26 cellular contexts compared by ENCODE assay signal in the genomic region with DNA sequence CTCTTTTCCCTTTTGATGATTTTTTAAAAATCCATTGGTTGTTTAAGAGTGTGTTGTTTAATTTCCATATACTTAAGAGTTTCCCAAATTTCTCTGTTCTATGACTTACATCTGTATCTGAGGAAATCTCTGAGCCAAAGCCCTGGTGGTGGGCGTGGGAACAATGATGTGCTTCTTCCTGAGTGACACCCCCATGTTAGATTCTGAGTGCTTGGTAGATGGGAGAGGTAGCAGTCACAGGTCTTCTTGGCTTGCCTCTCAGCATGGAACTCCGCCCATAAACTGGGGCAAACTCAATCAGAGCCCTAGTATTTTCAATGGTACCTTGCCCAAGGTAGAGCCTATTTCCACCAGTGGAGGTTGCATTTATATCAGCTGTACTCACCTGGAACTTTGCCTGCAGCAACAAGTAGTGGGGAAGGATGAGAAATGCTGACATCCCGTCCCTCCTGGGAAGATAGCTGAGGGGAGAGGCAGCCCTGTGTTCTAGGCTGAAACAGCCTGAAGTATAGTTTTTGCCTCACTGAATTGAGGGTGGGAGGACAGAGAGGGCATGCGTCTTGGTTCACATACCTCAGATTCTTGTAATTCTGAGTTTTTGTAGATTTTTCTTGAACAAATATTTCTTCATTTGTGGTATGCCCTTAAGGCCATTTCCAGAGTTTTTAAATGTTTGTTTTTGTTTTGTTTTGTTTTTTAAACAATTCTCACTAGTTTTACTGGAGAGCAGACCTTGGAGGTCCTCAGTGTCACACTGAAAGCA. TPM values are rescaled to one million over a fixed set of nuclear protein-coding genes. Genes with fewer than 3 reads are reported as not detected.
A peak's percentile ranks its signal among the peaks of the same experiment; 100 is the strongest.
DNase-seq lines count a peak whose midpoint lies in the region; ATAC-seq, FAIRE-seq and TF ChIP-seq lines count a peak whose summit lies in the region.
"Had no signal": no experiment of that assay in that cellular context is flagged by ENCODE, and none has a peak within 500 bp of the region (broad histone marks: within the 10 kb centered on the region; RNA-seq: fewer than 3 reads in every experiment).

No MANE protein-coding gene starts in this region.

- peaks cover 10% of the 10 kb centered on the region for H3K27me3 Mint-ChIP-seq in astrocyte (ENCODE audit: low read depth, unreplicated experiment)
- H3K27me3 Mint-ChIP-seq: activated CD8-positive, alpha-beta T cell treated with anti-CD3 and anti-CD28 coated beads for 36 hours had no signal

- H3K4me3 ChIP-seq in mammary epithelial cell (replicated peaks in 1 of 3; ENCODE audit: insufficient read depth in 1 of 3, low read depth in 2 of 3, low read length in 3 of 3) (no peak overlapping the region), breast epithelium (no peak overlapping the region), astrocyte (ENCODE audit: insufficient read depth, low read depth, low read length) (no peak overlapping the region)
- H3K4me3 ChIP-seq: colonic mucosa, psoas muscle, suprapubic skin had no signal

- no peak for TF ChIP-seq CTCF in mammary epithelial cell (conservative IDR thresholded peaks at IDR 0.05 in 1 of 2, IDR thresholded peaks at IDR 0.05 in 1 of 2; ENCODE audit: extremely low read depth in 1 of 2, insufficient read depth in 1 of 2, low read depth in 1 of 2, low read length in 2 of 2)
- TF ChIP-seq CTCF in breast epithelium (IDR thresholded peaks at IDR 0.05): no peak
- no peak for TF ChIP-seq CTCF in astrocyte (IDR thresholded peaks at IDR 0.05; ENCODE audit: insufficient read depth, low read depth, low read length)

- peaks cover 1% of the 10 kb centered on the region for H3K36me3 Mint-ChIP-seq in astrocyte (ENCODE audit: low read depth, unreplicated experiment)
- H3K36me3 Mint-ChIP-seq: activated naive CD8-positive, alpha-beta T cell treated with anti-CD3 and anti-CD28 coated beads, Interleukin-2, amount 10 ng/mL, durations not matched to agents 7 days and 5 days; brain had no signal

- no peaks in the 10 kb centered on the region for H3K36me3 ChIP-seq in mammary epithelial cell (ENCODE audit: insufficient read depth, low read length)
- no peaks in the 10 kb centered on the region for H3K36me3 ChIP-seq in breast epithelium
- H3K36me3 ChIP-seq in astrocyte (ENCODE audit: insufficient read depth, low read length): no peaks in the 10 kb centered on the region
- H3K36me3 ChIP-seq: colonic mucosa, suprapubic skin had no signal

- DNase-seq in mammary epithelial cell (peak; percentile 20), breast epithelium (ENCODE audit: low spot score in 2 of 2) (no peak), astrocyte (ENCODE audit: low read depth) (peak; percentile 14), fibroblast of gingiva (ENCODE audit: low read depth) (peak; percentile 52), cerebellar nuclear complex (lab: John Stamatoyannopoulos, UW) (no peak)
- no peak for DNase-seq in activated CD8-positive, alpha-beta memory T cell treated with anti-CD3 and anti-CD28 coated beads for 24 hours
- DNase-seq in activated CD4-positive, alpha-beta T cell treated with anti-CD3 and anti-CD28 coated beads for 1 hour: no peak
- DNase-seq: activated CD4-positive, CD25-positive, alpha-beta regulatory T cell treated with anti-CD3 and anti-CD28 coated beads, Interleukin-2, amount 50 U/mL, for 72 hours; activated CD8-positive, alpha-beta T cell treated with anti-CD3 and anti-CD28 coated beads for 36 hours; activated gamma-delta T cell; activated naive CD8-positive, alpha-beta T cell treated with anti-CD3 and anti-CD28 coated beads, Interleukin-2, amount 10 ng/mL, durations not matched to agents 7 days and 5 days; colonic mucosa; effector memory CD4-positive, alpha-beta T cell; kidney; midbrain; naive thymus-derived CD4-positive, alpha-beta T cell; psoas muscle; stimulated activated naive CD4-positive, alpha-beta T cell had no signal

- peaks cover 5% of the 10 kb centered on the region for H3K9me3 Mint-ChIP-seq in astrocyte (ENCODE audit: unreplicated experiment)
- H3K9me3 Mint-ChIP-seq: activated CD8-positive, alpha-beta T cell treated with anti-CD3 and anti-CD28 coated beads for 36 hours had no signal

- no TSS peak for BruUV-seq in mammary epithelial cell (replicated peaks; lab: Mats Ljungman, UMichigan)

- no peak for FAIRE-seq in astrocyte (lab: Jason Lieb, UNC)
- FAIRE-seq: kidney, TTC549 had no signal

- no peak overlapping the region for H3K9ac ChIP-seq in mammary epithelial cell (ENCODE audit: insufficient read depth, low read length)
- no peak overlapping the region for H3K9ac ChIP-seq in astrocyte (ENCODE audit: low read length)

- in situ Hi-C loops in mammary epithelial cell (cut with MboI; ENCODE audit: low sequenced_read_pairs in 2 of 2): no loop called here

- no peaks in the 10 kb centered on the region for H4K20me1 ChIP-seq in mammary epithelial cell (ENCODE audit: insufficient read depth, low read length)
- H4K20me1 ChIP-seq in astrocyte (ENCODE audit: insufficient read depth, low read length): no peaks in the 10 kb centered on the region

- dilution Hi-C loops in mammary epithelial cell (cut with HindIII; ENCODE audit: low sequenced_read_pairs): no loop called here

- peaks cover 5% of the 10 kb centered on the region for H3K4me1 Mint-ChIP-seq in astrocyte (ENCODE audit: low read depth, unreplicated experiment)
- H3K4me1 Mint-ChIP-seq: activated naive CD8-positive, alpha-beta T cell treated with anti-CD3 and anti-CD28 coated beads, Interleukin-2, amount 10 ng/mL, durations not matched to agents 7 days and 5 days; B cell; brain had no signal

- H3K4me2 ChIP-seq in mammary epithelial cell (ENCODE audit: insufficient read depth, low read depth, low read length) (no peak overlapping the region), astrocyte (ENCODE audit: low read length) (no peak overlapping the region)

- H3K9me3 ChIP-seq in mammary epithelial cell (replicated peaks; ENCODE audit: insufficient read depth, low read length): no peaks in the 10 kb centered on the region
- no peaks in the 10 kb centered on the region for H3K9me3 ChIP-seq in breast epithelium
- no peaks in the 10 kb centered on the region for H3K9me3 ChIP-seq in astrocyte (ENCODE audit: insufficient read depth, low read depth, low read length)
- H3K9me3 ChIP-seq: colonic mucosa, psoas muscle, suprapubic skin had no signal

- H2AFZ ChIP-seq in mammary epithelial cell (ENCODE audit: low read depth, low read length) (no peak overlapping the region), astrocyte (ENCODE audit: low read depth, low read length) (no peak overlapping the region)

- no peaks in the 10 kb centered on the region for H3K27me3 ChIP-seq in mammary epithelial cell (ENCODE audit: insufficient read depth, low read length)
- no peaks in the 10 kb centered on the region for H3K27me3 ChIP-seq in breast epithelium
- H3K27me3 ChIP-seq in astrocyte (ENCODE audit: insufficient read depth, low read length): no peaks in the 10 kb centered on the region
- H3K27me3 ChIP-seq: colonic mucosa, suprapubic skin had no signal

- no peaks in the 10 kb centered on the region for H3K4me1 ChIP-seq in mammary epithelial cell (ENCODE audit: insufficient read depth, low read length)
- H3K4me1 ChIP-seq in breast epithelium: no peaks in the 10 kb centered on the region
- H3K4me1 ChIP-seq in astrocyte (ENCODE audit: insufficient read depth, low read length): no peaks in the 10 kb centered on the region
- H3K4me1 ChIP-seq: colonic mucosa, psoas muscle, suprapubic skin had no signal

- no peak overlapping the region for H3K4me3 Mint-ChIP-seq in astrocyte (ENCODE audit: unreplicated experiment)
- H3K4me3 Mint-ChIP-seq: activated CD8-positive, alpha-beta T cell treated with anti-CD3 and anti-CD28 coated beads for 36 hours; activated naive CD8-positive, alpha-beta T cell treated with anti-CD3 and anti-CD28 coated beads, Interleukin-2, amount 10 ng/mL, durations not matched to agents 7 days and 5 days; B cell; brain; naive thymus-derived CD4-positive, alpha-beta T cell had no signal

- no peaks in the 10 kb centered on the region for H3K79me2 ChIP-seq in mammary epithelial cell (ENCODE audit: insufficient read depth, low read length)
- H3K79me2 ChIP-seq in astrocyte (ENCODE audit: insufficient read depth, low read length): no peaks in the 10 kb centered on the region

- no peak for TF ChIP-seq POLR2A in breast epithelium (IDR thresholded peaks at IDR 0.05)

- H3K27ac ChIP-seq in mammary epithelial cell (ENCODE audit: insufficient read depth, low read depth, low read length) (no peak overlapping the region), breast epithelium (no peak overlapping the region), astrocyte (ENCODE audit: low read depth, low read length) (no peak overlapping the region)
- H3K27ac ChIP-seq: 22Rv1, colonic mucosa, psoas muscle, RWPE1, suprapubic skin had no signal

- 43% methylated on average over 4 of the region's 4 CpGs for WGBS in mammary epithelial cell (ENCODE audit: low coverage, missing lambda C conversion rate)

- no peak overlapping the region for H3K27ac Mint-ChIP-seq in astrocyte (ENCODE audit: unreplicated experiment)
- H3K27ac Mint-ChIP-seq: activated CD8-positive, alpha-beta T cell treated with anti-CD3 and anti-CD28 coated beads for 36 hours; activated naive CD8-positive, alpha-beta T cell treated with anti-CD3 and anti-CD28 coated beads, Interleukin-2, amount 10 ng/mL, durations not matched to agents 7 days and 5 days; B cell; brain; naive thymus-derived CD4-positive, alpha-beta T cell had no signal

- intact Hi-C loops in mammary epithelial cell (cut with micrococcal nuclease) (no loop called here), breast epithelium (cut with DNase I; ENCODE audit: low total_unique reads) (no loop called here)

- CTCF ChIA-PET in mammary epithelial cell (lab: Charles Lee; ENCODE audit: low non-redundant PET): no interaction called here

- no peak for ATAC-seq in GM21723 (IDR thresholded peaks at IDR 0.05; ENCODE audit: unreplicated experiment)
- ATAC-seq: activated CD8-positive, alpha-beta T cell treated with anti-CD3 and anti-CD28 coated beads for 36 hours; esophagus mucosa; naive thymus-derived CD4-positive, alpha-beta T cell; psoas muscle had no signal

RNA-seq across cellular contexts. Expression of a gene that starts 26.4 kb away (rescaled TPM):
- under 1 TPM; 0.56 to 0.83 TPM for total RNA-seq in mammary epithelial cell
- polyA plus RNA-seq in mammary epithelial cell: 1.0 TPM
- not detected for polyA minus RNA-seq in mammary epithelial cell
- 1 to 10 TPM in 1 of 3 donors, under 1 TPM in 2; 0.59 to 1.6 (median 0.66) TPM for total RNA-seq in breast epithelium
- total RNA-seq in astrocyte: 0.65 and 0.66 TPM in 2 replicates

RNA-seq across cellular contexts. Expression of a gene that starts 26.5 kb away (rescaled TPM):
- total RNA-seq in mammary epithelial cell (10 to 100 TPM; 42.8 to 50.2 TPM), breast epithelium (10 to 100 TPM; 34.2 to 46.1 (median 35.1) TPM), astrocyte (36.6 and 37.4 TPM in 2 replicates)
- 79.6 TPM for polyA plus RNA-seq in mammary epithelial cell
- polyA minus RNA-seq in mammary epithelial cell: 39.5 TPM

RNA-seq across cellular contexts. Expression of a gene that starts 26.6 kb away (rescaled TPM):
- total RNA-seq in mammary epithelial cell: 10 to 100 TPM; 52.2 to 63.5 TPM
- polyA plus RNA-seq in mammary epithelial cell: 48.0 TPM
- polyA minus RNA-seq in mammary epithelial cell: 48.2 TPM
- 10 to 100 TPM; 31.7 to 49.0 (median 35.4) TPM for total RNA-seq in breast epithelium
- 92.5 and 106 TPM in 2 replicates for total RNA-seq in astrocyte

RNA-seq across cellular contexts. Expression of a gene that starts 35.9 kb away (rescaled TPM):
- total RNA-seq in mammary epithelial cell (10 to 100 TPM; 10.2 to 14.5 TPM), breast epithelium (10 to 100 TPM; 27.4 to 28.5 (median 28.3) TPM), astrocyte (19.9 and 20.7 TPM in 2 replicates)
- polyA plus RNA-seq in mammary epithelial cell: 5.5 TPM
- 2.2 TPM for polyA minus RNA-seq in mammary epithelial cell

Comparison
In these comparisons a context has a peak if more than half of its experiments do, and no peak if none do; other contexts are left out.
1. DNase-seq: peak in mammary epithelial cell (single experiment), astrocyte (single experiment) and fibroblast of gingiva (single experiment); none in breast epithelium (0 of 2), cerebellar nuclear complex (0 of 2), activated CD8-positive, alpha-beta memory T cell treated with anti-CD3 and anti-CD28 coated beads for 24 hours (single experiment) and activated CD4-positive, alpha-beta T cell treated with anti-CD3 and anti-CD28 coated beads for 1 hour (single experiment).